In the genomic region with DNA sequence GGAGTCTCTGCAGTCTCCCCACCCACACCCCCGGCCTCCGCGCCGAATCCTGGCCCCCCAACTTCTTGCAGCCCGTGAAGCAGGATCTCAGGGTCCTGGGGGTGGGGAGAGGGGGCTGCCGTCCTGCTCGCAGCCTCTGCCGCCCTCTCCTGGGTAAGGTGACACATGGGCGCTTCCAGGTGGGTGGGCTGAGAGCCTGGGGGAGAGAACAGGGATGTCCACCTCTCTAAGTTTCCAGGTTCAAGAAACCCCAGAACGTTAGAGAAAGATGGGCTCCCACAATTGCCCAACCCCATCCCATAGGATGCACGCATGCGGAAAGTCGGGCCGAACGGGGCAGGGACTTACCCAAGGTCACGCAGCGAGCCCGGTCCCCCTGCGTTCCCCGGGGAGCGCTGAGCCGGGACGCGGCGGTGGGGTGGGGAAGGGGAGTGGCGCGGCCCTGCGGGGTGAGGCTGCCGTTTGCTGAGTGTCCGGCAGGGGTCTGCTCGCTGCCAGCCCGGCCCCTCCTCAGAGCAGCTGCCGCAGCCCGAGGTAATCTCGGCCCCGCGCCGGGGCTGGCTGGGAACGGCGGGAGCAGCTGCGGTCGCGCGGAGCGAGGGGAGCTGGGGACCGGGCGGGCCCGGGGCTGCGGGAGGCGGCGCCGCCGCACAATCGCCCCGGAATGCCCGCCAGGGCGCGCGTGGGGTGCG, we compare ENCODE assay signal across 7 cellular contexts. TPM values are rescaled to one million over a fixed set of nuclear protein-coding genes. Genes with fewer than 3 reads are reported as not detected.
A peak's percentile ranks its signal among the peaks of the same experiment; 100 is the strongest.
DNase-seq lines count a peak whose midpoint lies in the region; ATAC-seq, FAIRE-seq and TF ChIP-seq lines count a peak whose summit lies in the region.

No MANE protein-coding gene starts in this region.

- H3K9me3 ChIP-seq in left lung, result no peaks in the 10 kb centered on the region

- peaks cover 0 to 28% of the 10 kb centered on the region in 2 donors for H3K36me3 ChIP-seq in left lung

- peaks cover 4 to 37% of the 10 kb centered on the region in 2 donors for H3K4me1 ChIP-seq in left lung

- H3K4me3 ChIP-seq in left lung, result peak overlapping the region; percentile 88 to 94

- FAIRE-seq in GM12892 (lab: Jason Lieb, UNC), result peak; percentile 93

- H3K27me3 ChIP-seq in left lung, result no peaks in the 10 kb centered on the region

- intact Hi-C loops in left lung (cut with DNase I), result no loop called here

- peak overlapping the region; percentile 29 for H3K27ac ChIP-seq in cingulate gyrus (ENCODE audit: low read depth, low read length)
- H3K27ac ChIP-seq in left lung, result peak overlapping the region; percentile 73 to 92

- TF ChIP-seq CTCF in left lung (IDR thresholded peaks at IDR 0.05), result peak; percentile 35 to 60

- no peak; the same call in 1 of the 2 replicates for TF ChIP-seq POLR2A in GM12892 (IDR thresholded peaks at IDR 0.05; ENCODE audit: low read depth, low read length)

- peak; percentile 78 for DNase-seq in GM12892 (ENCODE audit: insufficient read length)
- DNase-seq in NCI-H2196 treated with DMSO at 0.1 percent for 48 hours (lab: John Stamatoyannopoulos, UW; ENCODE audit: unreplicated experiment), result peak; percentile 21
- peak; percentile 70 for DNase-seq in activated CD4-positive, CD25-positive, alpha-beta regulatory T cell treated with anti-CD3 and anti-CD28 coated beads, Interleukin-2, amount 50 U/mL, for 72 hours
- peak; percentile 45 to 91 for DNase-seq in left lung
- DNase-seq in stimulated activated CD4-positive, alpha-beta T cell treated with anti-CD3 and anti-CD28 coated beads, TNF-alpha, amount 100 ng/mL, for 24 hours (ENCODE audit: low read depth in 3 of 3), result peak in 2 of 3 experiments; percentile 21 to 53

- ATAC-seq in HG02885 (IDR thresholded peaks at IDR 0.05; ENCODE audit: poor library complexity, unreplicated experiment) (peak; percentile 65), left lung (peak; percentile 47)

RNA-seq across cellular contexts. Expression of a gene that starts 0.7 kb away (rescaled TPM):
- polyA plus RNA-seq in GM12892 (2012; ENCODE audit: missing spikeins), result 44.2 TPM
- 100 to 1,000 TPM; 232 to 248 TPM for total RNA-seq in left lung

RNA-seq across cellular contexts. Expression of a gene that starts 11.0 kb away (rescaled TPM):
- polyA plus RNA-seq in GM12892 (2012; ENCODE audit: missing spikeins), result not detected
- not detected for total RNA-seq in left lung

RNA-seq across cellular contexts. Expression of a gene that starts 46.7 kb away (rescaled TPM):
- polyA plus RNA-seq in GM12892 (2012; ENCODE audit: missing spikeins), result 19.7 TPM
- 10 to 100 TPM; 63.5 to 74.5 TPM for total RNA-seq in left lung

RNA-seq across cellular contexts. Expression of a gene that starts 58.9 kb away (rescaled TPM):
- polyA plus RNA-seq in GM12892 (2012; ENCODE audit: missing spikeins), result 42.1 TPM
- total RNA-seq in left lung, result 10 to 100 TPM; 46.8 to 47.2 TPM

RNA-seq across cellular contexts. Expression of a gene that starts 59.1 kb away (rescaled TPM):
- polyA plus RNA-seq in GM12892 (2012; ENCODE audit: missing spikeins), result 1,538 TPM
- total RNA-seq in left lung, result 100 to 1,000 TPM; 621 to 685 TPM

Comparison
In these comparisons a context has a peak if more than half of its experiments do, and no peak if none do; other contexts are left out.
1. Peak in every context shown above with its lines: DNase-seq, ATAC-seq, H3K4me3 ChIP-seq and H3K27ac ChIP-seq.
2. DNase-seq: peak in every context shown above with its lines; median percentile 78 in GM12892; 70 in activated CD4-positive, CD25-positive, alpha-beta regulatory T cell treated with anti-CD3 and anti-CD28 coated beads, Interleukin-2, amount 50 U/mL, for 72 hours; 68 in left lung; 37 in stimulated activated CD4-positive, alpha-beta T cell treated with anti-CD3 and anti-CD28 coated beads, TNF-alpha, amount 100 ng/mL, for 24 hours; 21 in NCI-H2196 treated with DMSO at 0.1 percent for 48 hours.